Comparison of ENCODE assay signal across 8 cellular contexts in the genomic region with DNA sequence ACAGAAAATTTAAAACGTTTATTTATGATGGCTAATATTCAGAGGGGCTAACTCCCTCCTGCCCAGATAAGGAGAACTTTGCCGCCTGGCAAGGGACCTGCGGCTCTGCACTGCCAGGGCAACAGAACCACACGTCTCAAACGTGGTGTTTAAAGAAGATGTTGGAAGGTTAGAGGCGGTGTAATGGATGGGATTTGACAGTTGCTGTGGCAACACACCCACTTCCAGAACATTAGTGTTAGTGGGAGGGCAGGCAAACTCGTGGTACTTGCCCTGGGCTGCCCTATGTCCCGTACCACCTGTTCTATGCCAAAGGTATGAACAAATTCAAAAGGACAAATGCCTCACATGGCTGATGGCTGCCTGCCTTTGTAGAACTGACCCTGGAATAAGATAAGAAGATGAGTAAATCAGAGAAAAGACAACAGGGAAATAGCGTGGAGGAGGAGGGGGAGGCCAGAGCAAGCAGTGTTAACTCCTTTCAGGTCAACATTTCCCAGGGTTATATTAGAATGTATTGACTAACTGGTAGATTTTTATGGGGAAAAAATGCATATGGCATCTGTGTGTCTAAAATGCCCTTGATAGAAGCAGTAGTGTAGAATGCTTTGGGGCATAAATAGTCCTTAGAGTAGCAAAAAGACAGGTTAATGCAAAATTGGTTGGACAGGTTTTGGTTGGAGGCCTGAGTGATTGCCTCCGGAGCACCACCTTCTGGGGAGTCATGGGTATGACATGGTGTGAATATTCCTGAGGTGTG. TPM values are rescaled to one million over a fixed set of nuclear protein-coding genes. Genes with fewer than 3 reads are reported as not detected.
A peak's percentile ranks its signal among the peaks of the same experiment; 100 is the strongest.
DNase-seq lines count a peak whose midpoint lies in the region; ATAC-seq and TF ChIP-seq lines count a peak whose summit lies in the region.

No MANE protein-coding gene starts in this region.

- H3K4me1 ChIP-seq in OCI-LY3 (ENCODE audit: low read length) = peaks cover 11% of the 10 kb centered on the region
- H3K4me1 ChIP-seq in esophagus muscularis mucosa = peaks cover 22 to 65% (median 45%) of the 10 kb centered on the region in 4 donors

- H2AFZ ChIP-seq in OCI-LY3 (ENCODE audit: low read depth, low read length) = no peak overlapping the region

- peak; percentile 29 to 55 (median 43) for DNase-seq in CD4-positive, alpha-beta T cell
- DNase-seq in activated T-cell treated with anti-CD3 and anti-CD28 coated beads for 4 hours = peak; percentile 55
- no peak for DNase-seq in esophagus muscularis mucosa (ENCODE audit: extremely low spot score)
- peak; percentile 57 for DNase-seq in neural crest cell (ENCODE audit: low read depth, low spot score)
- no peak for DNase-seq in type B pancreatic cell (ENCODE audit: extremely low spot score, unreplicated experiment)

- no peak overlapping the region for H3K27ac Mint-ChIP-seq in CD4-positive, alpha-beta T cell
- H3K27ac Mint-ChIP-seq in neural crest cell (ENCODE audit: unreplicated experiment) = no peak overlapping the region
- H3K27ac Mint-ChIP-seq in type B pancreatic cell = no peak overlapping the region

- H3K79me2 ChIP-seq in OCI-LY3 (ENCODE audit: low read length) = no peaks in the 10 kb centered on the region

- POLR2A ChIA-PET in CD4-positive, alpha-beta T cell (lab: Charles Lee) = no interaction called here

- TF ChIP-seq EP300 in esophagus muscularis mucosa (IDR thresholded peaks at IDR 0.05) = peak; percentile 88

- intact Hi-C loops in CD4-positive, alpha-beta T cell (cut with DNase I, micrococcal nuclease) = loop anchor here (1.0 to 5.0 kb wide), 3 partner anchors 241 to 302 kb away; no protein-coding TSS in a partner anchor
- intact Hi-C loops in esophagus muscularis mucosa (cut with DNase I) = loop anchor here (2.0 to 5.0 kb wide), 2 partner anchors 33 to 57 kb away; a partner anchor contains a TSS

- 0 out of 2 replicates have a peak overlapping the region, but pooled peaks have one; percentile 9 for H3K4me2 ChIP-seq in OCI-LY3 (ENCODE audit: low read length)

- ATAC-seq in CD4-positive, alpha-beta T cell (ENCODE audit: poor library complexity) = peak; percentile 85
- peak; percentile 92 for ATAC-seq in GM19452 (IDR thresholded peaks at IDR 0.05; ENCODE audit: unreplicated experiment)
- peak; percentile 78 for ATAC-seq in HG03521 (IDR thresholded peaks at IDR 0.05; ENCODE audit: unreplicated experiment)

- H3K4me3 Mint-ChIP-seq in CD4-positive, alpha-beta T cell = no peak overlapping the region
- H3K4me3 Mint-ChIP-seq in neural crest cell (no peak overlapping the region), type B pancreatic cell (no peak overlapping the region)

- H3K27ac ChIP-seq in CD4-positive, alpha-beta T cell (ENCODE audit: low read depth, low read length) = no peak overlapping the region
- no peak overlapping the region; the same call in 1 of the 2 replicates for H3K27ac ChIP-seq in OCI-LY3 (ENCODE audit: low read length)
- peak overlapping the region; percentile 77 to 99 (median 95) for H3K27ac ChIP-seq in esophagus muscularis mucosa (replicated peaks in 1 of 4)

- no peak overlapping the region for H3K9ac ChIP-seq in OCI-LY3 (ENCODE audit: low read length)

- H3K36me3 Mint-ChIP-seq in CD4-positive, alpha-beta T cell (ENCODE audit: low read depth) = no peaks in the 10 kb centered on the region
- H3K36me3 Mint-ChIP-seq in neural crest cell (ENCODE audit: low read depth) (no peaks in the 10 kb centered on the region), type B pancreatic cell (no peaks in the 10 kb centered on the region)

- peaks cover 8% of the 10 kb centered on the region for H3K36me3 ChIP-seq in OCI-LY3 (replicated peaks; ENCODE audit: low read depth, low read length)
- peaks cover 0 to 43% (median 2%) of the 10 kb centered on the region in 4 donors for H3K36me3 ChIP-seq in esophagus muscularis mucosa

- no peaks in the 10 kb centered on the region for H3K27me3 Mint-ChIP-seq in CD4-positive, alpha-beta T cell
- H3K27me3 Mint-ChIP-seq in neural crest cell (ENCODE audit: low read depth) = no peaks in the 10 kb centered on the region
- no peaks in the 10 kb centered on the region for H3K27me3 Mint-ChIP-seq in type B pancreatic cell

- H3K27me3 ChIP-seq in CD4-positive, alpha-beta T cell (ENCODE audit: control insufficient read depth, insufficient read depth, low read length) = no peaks in the 10 kb centered on the region
- no peaks in the 10 kb centered on the region for H3K27me3 ChIP-seq in OCI-LY3 (ENCODE audit: low read depth, low read length)
- no peaks in the 10 kb centered on the region for H3K27me3 ChIP-seq in esophagus muscularis mucosa

- no peaks in the 10 kb centered on the region for H3K4me1 Mint-ChIP-seq in CD4-positive, alpha-beta T cell (ENCODE audit: low read depth)
- H3K4me1 Mint-ChIP-seq in neural crest cell = no peaks in the 10 kb centered on the region
- H3K4me1 Mint-ChIP-seq in type B pancreatic cell (ENCODE audit: unreplicated experiment) = peaks cover 6% of the 10 kb centered on the region

- H3K4me3 ChIP-seq in OCI-LY3 (ENCODE audit: low read length) (no peak overlapping the region), esophagus muscularis mucosa (peak overlapping the region in 1 of 4 donors; percentile 16)

- no peaks in the 10 kb centered on the region for H3K9me3 ChIP-seq in CD4-positive, alpha-beta T cell (ENCODE audit: control insufficient read depth, low read length)
- H3K9me3 ChIP-seq in OCI-LY3 (ENCODE audit: insufficient read depth, low read length) (peaks cover 4% of the 10 kb centered on the region; the same call in 1 of the 2 replicates), esophagus muscularis mucosa (no peaks in the 10 kb centered on the region)

- peak; percentile 85 for TF ChIP-seq CTCF in CD4-positive, alpha-beta T cell (IDR thresholded peaks at IDR 0.05)
- TF ChIP-seq CTCF in OCI-LY3 (IDR thresholded peaks at IDR 0.05; ENCODE audit: low read depth, low read length) = peak; percentile 77
- TF ChIP-seq CTCF in esophagus muscularis mucosa (IDR thresholded peaks at IDR 0.05) = peak; percentile 87 to 95 (median 87)
- TF ChIP-seq CTCF in neural crest cell (conservative IDR thresholded peaks at IDR 0.05) = peak; percentile 86
- peak; percentile 86 for TF ChIP-seq CTCF in type B pancreatic cell (conservative IDR thresholded peaks at IDR 0.05)

- no peaks in the 10 kb centered on the region for H4K20me1 ChIP-seq in OCI-LY3 (ENCODE audit: insufficient read depth, low read length)

- no peaks in the 10 kb centered on the region for H3K9me3 Mint-ChIP-seq in CD4-positive, alpha-beta T cell
- H3K9me3 Mint-ChIP-seq in neural crest cell = peaks cover 7% of the 10 kb centered on the region
- H3K9me3 Mint-ChIP-seq in type B pancreatic cell = peaks cover 6% of the 10 kb centered on the region

- no peak for TF ChIP-seq POLR2A in esophagus muscularis mucosa (IDR thresholded peaks at IDR 0.05; ENCODE audit: low read depth)

- CTCF ChIA-PET in CD4-positive, alpha-beta T cell (lab: Charles Lee) = interaction anchor here (0.6 to 1.1 kb wide), 6 partner anchors 32 to 310 kb away, joined by 3 to 5 read pairs (median 3); no protein-coding TSS in a partner anchor

- WGBS in esophagus muscularis mucosa = 40% methylated on average over 10 of the region's 10 CpGs

RNA-seq across cellular contexts. Expression of a gene that starts 30.8 kb away (rescaled TPM):
- 1 to 10 TPM; 4.3 to 4.9 TPM for total RNA-seq in CD4-positive, alpha-beta T cell
- total RNA-seq in esophagus muscularis mucosa (100 to 1,000 TPM; 137 to 176 (median 154) TPM), neural crest cell (not detected in 2 replicates), type B pancreatic cell (ENCODE audit: low replicate concordance) (2.6 and 3.4 TPM in 2 replicates)

Comparison
In these comparisons a context has a peak if more than half of its experiments do, and no peak if none do; other contexts are left out.
1. DNase-seq: peak in CD4-positive, alpha-beta T cell (10 of 10), activated T-cell treated with anti-CD3 and anti-CD28 coated beads for 4 hours (single experiment) and neural crest cell (single experiment); none in esophagus muscularis mucosa (single experiment) and type B pancreatic cell (single experiment).
2. H3K27ac ChIP-seq: peak in esophagus muscularis mucosa (4 of 4); none in CD4-positive, alpha-beta T cell (single experiment) and OCI-LY3 (single experiment).
3. RNA of a gene that starts 30.8 kb away (total RNA-seq): 137 to 176 TPM in esophagus muscularis mucosa; 4.3 to 4.9 TPM in CD4-positive, alpha-beta T cell, 2.6 to 3.4 TPM in type B pancreatic cell and not detected in neural crest cell; every median in the first group is over 10 times any median in the second.
4. Peak in every context shown above with its lines, with median percentiles within 50 percentile points of each other: ATAC-seq and CTCF ChIP-seq.